10 cellular contexts compared by ENCODE assay signal in genomic region chr19:21046489-21046888, GRCh38.
"Had no signal": no experiment of that assay in that cellular context is flagged by ENCODE, and none has a peak within 500 bp of the region (broad histone marks: within the 10 kb centered on the region; RNA-seq: fewer than 3 reads in every experiment).

No MANE protein-coding gene starts in this region.

- H3K4me3 Mint-ChIP-seq: HFFc6 had no signal

- H3K4me3 ChIP-seq: GM23248, HAP-1 had no signal

- FAIRE-seq: HepG2 had no signal

- DNase-seq: GM23248, GOT3, H7, HFFc6, KG1 had no signal

- H2AFZ ChIP-seq: GM23248 had no signal

- H3K9ac ChIP-seq: GM23248 had no signal

- H3K27me3 Mint-ChIP-seq: IgD-negative memory B cell had no signal

- H3K27ac ChIP-seq: GM23248, HL-60 had no signal

- ATAC-seq: HCT116, HepG2 had no signal

- H3K4me1 ChIP-seq: HAP-1 had no signal

- H3K9me3 ChIP-seq: HAP-1 had no signal

- H3K36me3 ChIP-seq: HAP-1 had no signal

- H3K27ac Mint-ChIP-seq: HFFc6 had no signal
